In the genomic region with DNA sequence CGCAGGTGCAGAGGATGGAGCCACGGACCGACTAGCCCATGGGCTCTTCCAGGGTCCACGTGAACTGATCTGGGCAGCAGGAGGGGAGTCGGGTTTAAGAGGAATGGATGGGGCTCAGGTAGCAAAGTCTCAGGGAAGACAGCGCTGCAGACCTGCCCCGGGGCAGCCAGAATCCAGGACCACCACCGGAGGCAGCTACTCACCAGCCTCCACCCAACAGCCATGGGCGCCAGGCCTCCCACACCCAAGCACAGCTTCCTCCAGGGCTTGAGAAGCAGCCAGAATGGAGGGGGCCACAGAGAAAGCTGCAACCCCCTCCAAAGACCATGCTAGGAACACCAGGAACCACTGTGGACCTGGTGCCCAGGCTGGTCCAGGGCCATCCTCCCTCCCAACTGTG, we compare ENCODE assay signal across 17 cellular contexts.
DNase-seq lines count a peak whose midpoint lies in the region; ATAC-seq and TF ChIP-seq lines count a peak whose summit lies in the region.
"Had no signal": no experiment of that assay in that cellular context is flagged by ENCODE, and none has a peak within 500 bp of the region (broad histone marks: within the 10 kb centered on the region; RNA-seq: fewer than 3 reads in every experiment).

No MANE protein-coding gene starts in this region.

- no peak overlapping the region for H4K8ac ChIP-seq in neuronal stem cell (ENCODE audit: low read depth, low read length)

- no peaks in the 10 kb centered on the region for H3K36me3 Mint-ChIP-seq in chondrocyte (ENCODE audit: low read depth)
- H3K36me3 Mint-ChIP-seq: CD8-positive, alpha-beta memory T cell had no signal

- peaks cover 11% of the 10 kb centered on the region for H3K4me1 Mint-ChIP-seq in chondrocyte (ENCODE audit: low read depth)
- H3K4me1 Mint-ChIP-seq: CD8-positive, alpha-beta memory T cell had no signal

- no peak overlapping the region for H3K27ac ChIP-seq in heart left ventricle
- H3K27ac ChIP-seq in neuronal stem cell (replicated peaks; ENCODE audit: low read length): no peak overlapping the region
- H3K27ac ChIP-seq in upper lobe of right lung: no peak overlapping the region

- H3K36me3 ChIP-seq in heart left ventricle (no peaks in the 10 kb centered on the region), neuronal stem cell (replicated peaks in 1 of 2; ENCODE audit: control insufficient read depth in 2 of 2, insufficient read depth in 2 of 2, low read length in 2 of 2) (no peaks in the 10 kb centered on the region), upper lobe of right lung (no peaks in the 10 kb centered on the region)

- TF ChIP-seq CTCF in heart left ventricle (IDR thresholded peaks at IDR 0.05): no peak
- no peak for TF ChIP-seq CTCF in chondrocyte (IDR thresholded peaks at IDR 0.05)
- no peak for TF ChIP-seq CTCF in upper lobe of right lung (IDR thresholded peaks at IDR 0.05)

- H2BK15ac ChIP-seq in neuronal stem cell (ENCODE audit: low read length): peak overlapping the region; percentile 20

- H3K27me3 ChIP-seq in heart left ventricle (peaks cover 0 to 49% (median 19%) of the 10 kb centered on the region in 9 donors), neuronal stem cell (ENCODE audit: control insufficient read depth in 3 of 3, insufficient read depth in 3 of 3, low read depth in 1 of 3, low read length in 3 of 3) (peaks cover 0 to 35% (median 0%) of the 10 kb centered on the region in 3 experiments), upper lobe of right lung (peaks cover 33% of the 10 kb centered on the region)

- DNase-seq in left ventricle myocardium superior (peak; percentile 18), heart left ventricle (no peak), chondrocyte (ENCODE audit: low spot score) (peak; percentile 41), neuronal stem cell (ENCODE audit: low spot score) (no peak), upper lobe of right lung (peak; percentile 36), SKM-1 treated with dmso at 0.1 percent for 144 hours (lab: John Stamatoyannopoulos, UW; ENCODE audit: unreplicated experiment) (no peak), NCI-H2196 (lab: John Stamatoyannopoulos, UW; ENCODE audit: unreplicated experiment) (no peak)
- DNase-seq: C1 segment of cervical spinal cord; CD8-positive, alpha-beta memory T cell; KBM-7; NCI-H1105 treated with DMSO at 0.1 percent for 48 hours; NCI-H1694; NCI-H2081 treated with DMSO at 0.1 percent for 48 hours; NCI-H510A; NCI-H748 treated with DMSO at 0.1 percent for 48 hours; NK-92 treated with Interleukin-12 subunit alpha and Interleukin-12 subunit beta, amount 100 ng/mL, for 24 hours had no signal

- H3K23ac ChIP-seq in neuronal stem cell (ENCODE audit: low read depth, low read length, poor library complexity): peak overlapping the region; percentile 48

- 87 to 89% (median 87%) methylated on average over 9 of the region's 9 CpGs for WGBS in heart left ventricle, 4 donors
- WGBS in neuronal stem cell (ENCODE audit: extremely low coverage in 2 of 2, insufficient read length in 2 of 2, insufficient replicate concordance in 1 of 2), 2 donors: no CpG with 5 or more reads among the region's 9 CpGs

- H3K4me1 ChIP-seq in heart left ventricle (no peaks in the 10 kb centered on the region), neuronal stem cell (ENCODE audit: control insufficient read depth in 2 of 2, insufficient read depth in 1 of 2, low read depth in 1 of 2, low read length in 2 of 2) (peaks cover 2 to 15% of the 10 kb centered on the region in 2 donors), upper lobe of right lung (no peaks in the 10 kb centered on the region)

- no peak overlapping the region for H3K4me2 ChIP-seq in neuronal stem cell (ENCODE audit: insufficient read depth, low read length, poor library complexity, severe bottlenecking)

- H3K4ac ChIP-seq in neuronal stem cell (ENCODE audit: low read length): no peak overlapping the region

- no peak overlapping the region for H3K4me3 Mint-ChIP-seq in chondrocyte (ENCODE audit: unreplicated experiment)
- H3K4me3 Mint-ChIP-seq: CD8-positive, alpha-beta memory T cell had no signal

- H3K9me3 ChIP-seq in heart left ventricle: no peaks in the 10 kb centered on the region
- no peaks in the 10 kb centered on the region for H3K9me3 ChIP-seq in neuronal stem cell (replicated peaks in 1 of 2; ENCODE audit: control insufficient read depth in 2 of 2, insufficient read depth in 1 of 2, low read depth in 1 of 2, low read length in 2 of 2)
- H3K9me3 ChIP-seq in upper lobe of right lung: no peaks in the 10 kb centered on the region

- no peaks in the 10 kb centered on the region for H3K9me3 Mint-ChIP-seq in chondrocyte (ENCODE audit: low read depth)

- H2AFZ ChIP-seq in neuronal stem cell (ENCODE audit: low read length): no peak overlapping the region

- H2AK5ac ChIP-seq in neuronal stem cell (ENCODE audit: low read depth, low read length): no peak overlapping the region

- no peak overlapping the region for H4K91ac ChIP-seq in neuronal stem cell (ENCODE audit: low read depth, low read length, poor library complexity)

- peaks cover 1% of the 10 kb centered on the region for H3K79me1 ChIP-seq in neuronal stem cell (ENCODE audit: low read depth, low read length)

- H3K18ac ChIP-seq in neuronal stem cell (ENCODE audit: low read length): no peak overlapping the region

- H2BK5ac ChIP-seq in neuronal stem cell (ENCODE audit: low read length): no peak overlapping the region

- H3K27me3 Mint-ChIP-seq in chondrocyte (ENCODE audit: low read depth): peaks cover 35% of the 10 kb centered on the region

- no peak overlapping the region for H3K9ac ChIP-seq in neuronal stem cell (ENCODE audit: low read depth, low read length, poor library complexity)

- intact Hi-C loops in left ventricle myocardium superior (cut with micrococcal nuclease) (no loop called here), heart left ventricle (cut with DNase I) (no loop called here), upper lobe of right lung (cut with DNase I) (no loop called here)

- H3K27ac Mint-ChIP-seq in chondrocyte (ENCODE audit: unreplicated experiment): no peak overlapping the region

- H2BK12ac ChIP-seq in neuronal stem cell (ENCODE audit: low read length): no peak overlapping the region

- peak overlapping the region; percentile 94 for H3K14ac ChIP-seq in neuronal stem cell (ENCODE audit: low read length)

- no peak for TF ChIP-seq POLR2A in heart left ventricle (IDR thresholded peaks at IDR 0.05)

- no peak for ATAC-seq in left ventricle myocardium superior
- ATAC-seq in heart left ventricle: no peak
- no peak for ATAC-seq in upper lobe of right lung
- ATAC-seq: Right ventricle myocardium inferior had no signal

- no peak overlapping the region for H2BK120ac ChIP-seq in neuronal stem cell (ENCODE audit: low read depth, low read length)

- H3K4me3 ChIP-seq in heart left ventricle: no peak overlapping the region
- no peak overlapping the region for H3K4me3 ChIP-seq in neuronal stem cell (ENCODE audit: low read length in 2 of 2)
- no peak overlapping the region for H3K4me3 ChIP-seq in upper lobe of right lung

Comparison
In these comparisons a context has a peak if more than half of its experiments do, and no peak if none do; other contexts are left out.
1. DNase-seq: peak in left ventricle myocardium superior (single experiment), chondrocyte (single experiment) and upper lobe of right lung (single experiment); none in heart left ventricle (0 of 5), neuronal stem cell (single experiment), SKM-1 treated with dmso at 0.1 percent for 144 hours (single experiment) and NCI-H2196 (single experiment).